In the genomic region with DNA sequence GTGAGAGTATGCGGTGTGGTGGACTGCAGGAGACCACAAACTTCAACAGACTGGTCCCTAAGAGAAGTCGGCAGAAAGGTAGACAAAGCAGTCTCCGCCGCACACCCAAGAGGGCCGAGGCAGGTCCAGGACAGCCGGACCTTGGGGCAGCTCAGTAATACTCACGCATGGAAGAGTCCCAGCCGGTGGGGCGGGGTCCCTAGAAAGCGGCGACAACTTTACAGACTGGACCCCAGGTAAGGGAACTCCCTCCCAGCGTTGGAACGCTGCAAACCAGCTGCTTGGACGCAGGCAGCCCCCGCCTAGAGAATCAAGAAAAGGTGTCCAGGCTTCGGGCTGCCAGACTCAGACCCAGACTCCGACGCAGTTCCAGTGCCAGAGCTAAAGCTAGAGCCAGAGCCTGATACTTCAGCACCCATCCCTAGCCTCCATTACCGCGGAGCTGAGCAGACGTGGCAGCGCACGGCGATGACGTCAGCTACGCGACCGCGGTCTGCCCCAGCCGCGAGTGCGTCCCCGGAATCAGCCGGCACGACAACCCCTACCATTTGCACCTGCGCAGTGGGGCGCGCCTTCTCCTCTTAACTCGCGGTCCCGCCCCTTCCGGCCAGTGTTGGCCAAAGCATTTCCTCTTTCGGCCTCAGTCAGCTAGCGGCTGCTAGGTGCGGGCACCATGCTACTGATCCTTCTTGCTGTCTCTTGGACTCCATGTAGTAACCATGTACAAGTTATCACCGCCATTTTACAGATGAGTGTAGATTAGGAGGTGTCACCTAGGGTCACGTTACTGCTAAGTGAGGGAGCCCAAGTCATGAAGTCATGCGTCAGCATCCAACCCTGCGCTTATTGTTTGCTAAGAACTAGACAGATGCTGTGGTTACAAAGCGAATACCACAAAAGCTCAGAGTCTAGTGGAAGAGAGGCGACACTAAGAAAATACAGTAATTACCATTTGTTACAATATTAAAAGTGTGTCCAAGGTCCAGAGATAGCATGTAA, we compare ENCODE assay signal across 1 cellular context.
TF ChIP-seq lines count a peak whose summit lies in the region.

A gene with protein sequence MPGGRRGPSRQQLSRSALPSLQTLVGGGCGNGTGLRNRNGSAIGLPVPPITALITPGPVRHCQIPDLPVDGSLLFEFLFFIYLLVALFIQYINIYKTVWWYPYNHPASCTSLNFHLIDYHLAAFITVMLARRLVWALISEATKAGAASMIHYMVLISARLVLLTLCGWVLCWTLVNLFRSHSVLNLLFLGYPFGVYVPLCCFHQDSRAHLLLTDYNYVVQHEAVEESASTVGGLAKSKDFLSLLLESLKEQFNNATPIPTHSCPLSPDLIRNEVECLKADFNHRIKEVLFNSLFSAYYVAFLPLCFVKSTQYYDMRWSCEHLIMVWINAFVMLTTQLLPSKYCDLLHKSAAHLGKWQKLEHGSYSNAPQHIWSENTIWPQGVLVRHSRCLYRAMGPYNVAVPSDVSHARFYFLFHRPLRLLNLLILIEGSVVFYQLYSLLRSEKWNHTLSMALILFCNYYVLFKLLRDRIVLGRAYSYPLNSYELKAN (minus strand): TSS at position 445 of the 999 bp plus-strand sequence. CDS start 1,541 bp downstream, outside the sequence.

TF ChIP-seq in GM12878, 131 proteins besides CTCF, POLR2A, EP300 and RAD21 (continued from another document and continues in another):
- TF ChIP-seq SMAD1 (IDR thresholded peaks at IDR 0.05; ENCODE audit: low read depth, partially characterized antibody) (peak; percentile 87), PAX8 (IDR thresholded peaks at IDR 0.05) (0 out of 2 replicates have a peak, but pooled peaks have one; percentile 40), NRF1 (conservative IDR thresholded peaks at IDR 0.05; ENCODE audit: low read depth, low read length) (peak; percentile 82), GABPA (IDR thresholded peaks at IDR 0.05; ENCODE audit: low read depth) (peak; percentile 85), HDAC2 (IDR thresholded peaks at IDR 0.05) (no peak), NBN (IDR thresholded peaks at IDR 0.05) (peak; percentile 99), SP1 (IDR thresholded peaks at IDR 0.05; ENCODE audit: low read depth, low read length) (peak; percentile 60), MEF2B (IDR thresholded peaks at IDR 0.05; ENCODE audit: partially characterized antibody, poor library complexity, severe bottlenecking) (peak; percentile 52), MXI1 (IDR thresholded peaks at IDR 0.05; ENCODE audit: low read depth, low read length) (peak; percentile 96), MYB (IDR thresholded peaks at IDR 0.05; ENCODE audit: borderline replicate concordance, low read depth, low read length) (no peak), NFIC (IDR thresholded peaks at IDR 0.05; ENCODE audit: low read depth, low read length) (0 out of 2 replicates have a peak, but pooled peaks have one; percentile 56), BMI1 (IDR thresholded peaks at IDR 0.05; ENCODE audit: borderline replicate concordance) (no peak), CHD2 (IDR thresholded peaks at IDR 0.05; ENCODE audit: borderline replicate concordance, low read depth, low read length) (no peak), HCFC1 (IDR thresholded peaks at IDR 0.05; ENCODE audit: low read length) (peak; percentile 84), CBX3 (IDR thresholded peaks at IDR 0.05; ENCODE audit: borderline replicate concordance, low read depth) (no peak), ZSCAN29 (IDR thresholded peaks at IDR 0.05) (no peak), TCF3 (IDR thresholded peaks at IDR 0.05; ENCODE audit: borderline replicate concordance, insufficient read depth, low read depth, low read length) (0 out of 2 replicates have a peak, but pooled peaks have one; percentile 67), RB1 (IDR thresholded peaks at IDR 0.05; ENCODE audit: borderline replicate concordance) (no peak), ZNF274 (IDR thresholded peaks at IDR 0.05; ENCODE audit: insufficient read depth, insufficient read length) (no peak), ZNF24 (IDR thresholded peaks at IDR 0.05) (no peak), CREB1 (IDR thresholded peaks at IDR 0.05; ENCODE audit: low read depth) (peak; percentile 99), LARP7 (IDR thresholded peaks at IDR 0.05) (peak; percentile 90; the same call in 1 of the 2 replicates), ATF7 (IDR thresholded peaks at IDR 0.05; ENCODE audit: low read depth) (peak; percentile 99), DPF2 (IDR thresholded peaks at IDR 0.05) (0 out of 2 replicates have a peak, but pooled peaks have one; percentile 66), FOS (IDR thresholded peaks at IDR 0.05; ENCODE audit: borderline replicate concordance, extremely low read depth, insufficient read length) (no peak), KDM1A (IDR thresholded peaks at IDR 0.05; ENCODE audit: borderline replicate concordance) (no peak)
- TF ChIP-seq, protein P1, sequence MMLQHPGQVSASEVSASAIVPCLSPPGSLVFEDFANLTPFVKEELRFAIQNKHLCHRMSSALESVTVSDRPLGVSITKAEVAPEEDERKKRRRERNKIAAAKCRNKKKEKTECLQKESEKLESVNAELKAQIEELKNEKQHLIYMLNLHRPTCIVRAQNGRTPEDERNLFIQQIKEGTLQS (IDR thresholded peaks at IDR 0.05; ENCODE audit: borderline replicate concordance, extremely low read depth, low read depth, low read length): peak; percentile 92
- TF ChIP-seq, protein P2, sequence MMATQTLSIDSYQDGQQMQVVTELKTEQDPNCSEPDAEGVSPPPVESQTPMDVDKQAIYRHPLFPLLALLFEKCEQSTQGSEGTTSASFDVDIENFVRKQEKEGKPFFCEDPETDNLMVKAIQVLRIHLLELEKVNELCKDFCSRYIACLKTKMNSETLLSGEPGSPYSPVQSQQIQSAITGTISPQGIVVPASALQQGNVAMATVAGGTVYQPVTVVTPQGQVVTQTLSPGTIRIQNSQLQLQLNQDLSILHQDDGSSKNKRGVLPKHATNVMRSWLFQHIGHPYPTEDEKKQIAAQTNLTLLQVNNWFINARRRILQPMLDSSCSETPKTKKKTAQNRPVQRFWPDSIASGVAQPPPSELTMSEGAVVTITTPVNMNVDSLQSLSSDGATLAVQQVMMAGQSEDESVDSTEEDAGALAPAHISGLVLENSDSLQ (IDR thresholded peaks at IDR 0.05): peak; percentile 65; the same call in 1 of the 2 replicates
- TF ChIP-seq, protein P3, sequence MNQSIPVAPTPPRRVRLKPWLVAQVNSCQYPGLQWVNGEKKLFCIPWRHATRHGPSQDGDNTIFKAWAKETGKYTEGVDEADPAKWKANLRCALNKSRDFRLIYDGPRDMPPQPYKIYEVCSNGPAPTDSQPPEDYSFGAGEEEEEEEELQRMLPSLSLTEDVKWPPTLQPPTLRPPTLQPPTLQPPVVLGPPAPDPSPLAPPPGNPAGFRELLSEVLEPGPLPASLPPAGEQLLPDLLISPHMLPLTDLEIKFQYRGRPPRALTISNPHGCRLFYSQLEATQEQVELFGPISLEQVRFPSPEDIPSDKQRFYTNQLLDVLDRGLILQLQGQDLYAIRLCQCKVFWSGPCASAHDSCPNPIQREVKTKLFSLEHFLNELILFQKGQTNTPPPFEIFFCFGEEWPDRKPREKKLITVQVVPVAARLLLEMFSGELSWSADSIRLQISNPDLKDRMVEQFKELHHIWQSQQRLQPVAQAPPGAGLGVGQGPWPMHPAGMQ (IDR thresholded peaks at IDR 0.05; ENCODE audit: borderline replicate concordance): no peak
- TF ChIP-seq, protein P4, sequence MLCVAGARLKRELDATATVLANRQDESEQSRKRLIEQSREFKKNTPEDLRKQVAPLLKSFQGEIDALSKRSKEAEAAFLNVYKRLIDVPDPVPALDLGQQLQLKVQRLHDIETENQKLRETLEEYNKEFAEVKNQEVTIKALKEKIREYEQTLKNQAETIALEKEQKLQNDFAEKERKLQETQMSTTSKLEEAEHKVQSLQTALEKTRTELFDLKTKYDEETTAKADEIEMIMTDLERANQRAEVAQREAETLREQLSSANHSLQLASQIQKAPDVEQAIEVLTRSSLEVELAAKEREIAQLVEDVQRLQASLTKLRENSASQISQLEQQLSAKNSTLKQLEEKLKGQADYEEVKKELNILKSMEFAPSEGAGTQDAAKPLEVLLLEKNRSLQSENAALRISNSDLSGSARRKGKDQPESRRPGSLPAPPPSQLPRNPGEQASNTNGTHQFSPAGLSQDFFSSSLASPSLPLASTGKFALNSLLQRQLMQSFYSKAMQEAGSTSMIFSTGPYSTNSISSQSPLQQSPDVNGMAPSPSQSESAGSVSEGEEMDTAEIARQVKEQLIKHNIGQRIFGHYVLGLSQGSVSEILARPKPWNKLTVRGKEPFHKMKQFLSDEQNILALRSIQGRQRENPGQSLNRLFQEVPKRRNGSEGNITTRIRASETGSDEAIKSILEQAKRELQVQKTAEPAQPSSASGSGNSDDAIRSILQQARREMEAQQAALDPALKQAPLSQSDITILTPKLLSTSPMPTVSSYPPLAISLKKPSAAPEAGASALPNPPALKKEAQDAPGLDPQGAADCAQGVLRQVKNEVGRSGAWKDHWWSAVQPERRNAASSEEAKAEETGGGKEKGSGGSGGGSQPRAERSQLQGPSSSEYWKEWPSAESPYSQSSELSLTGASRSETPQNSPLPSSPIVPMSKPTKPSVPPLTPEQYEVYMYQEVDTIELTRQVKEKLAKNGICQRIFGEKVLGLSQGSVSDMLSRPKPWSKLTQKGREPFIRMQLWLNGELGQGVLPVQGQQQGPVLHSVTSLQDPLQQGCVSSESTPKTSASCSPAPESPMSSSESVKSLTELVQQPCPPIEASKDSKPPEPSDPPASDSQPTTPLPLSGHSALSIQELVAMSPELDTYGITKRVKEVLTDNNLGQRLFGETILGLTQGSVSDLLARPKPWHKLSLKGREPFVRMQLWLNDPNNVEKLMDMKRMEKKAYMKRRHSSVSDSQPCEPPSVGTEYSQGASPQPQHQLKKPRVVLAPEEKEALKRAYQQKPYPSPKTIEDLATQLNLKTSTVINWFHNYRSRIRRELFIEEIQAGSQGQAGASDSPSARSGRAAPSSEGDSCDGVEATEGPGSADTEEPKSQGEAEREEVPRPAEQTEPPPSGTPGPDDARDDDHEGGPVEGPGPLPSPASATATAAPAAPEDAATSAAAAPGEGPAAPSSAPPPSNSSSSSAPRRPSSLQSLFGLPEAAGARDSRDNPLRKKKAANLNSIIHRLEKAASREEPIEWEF (IDR thresholded peaks at IDR 0.05; ENCODE audit: insufficient replicate concordance, low read depth, low read length): peak; percentile 49
- TF ChIP-seq, protein P5, sequence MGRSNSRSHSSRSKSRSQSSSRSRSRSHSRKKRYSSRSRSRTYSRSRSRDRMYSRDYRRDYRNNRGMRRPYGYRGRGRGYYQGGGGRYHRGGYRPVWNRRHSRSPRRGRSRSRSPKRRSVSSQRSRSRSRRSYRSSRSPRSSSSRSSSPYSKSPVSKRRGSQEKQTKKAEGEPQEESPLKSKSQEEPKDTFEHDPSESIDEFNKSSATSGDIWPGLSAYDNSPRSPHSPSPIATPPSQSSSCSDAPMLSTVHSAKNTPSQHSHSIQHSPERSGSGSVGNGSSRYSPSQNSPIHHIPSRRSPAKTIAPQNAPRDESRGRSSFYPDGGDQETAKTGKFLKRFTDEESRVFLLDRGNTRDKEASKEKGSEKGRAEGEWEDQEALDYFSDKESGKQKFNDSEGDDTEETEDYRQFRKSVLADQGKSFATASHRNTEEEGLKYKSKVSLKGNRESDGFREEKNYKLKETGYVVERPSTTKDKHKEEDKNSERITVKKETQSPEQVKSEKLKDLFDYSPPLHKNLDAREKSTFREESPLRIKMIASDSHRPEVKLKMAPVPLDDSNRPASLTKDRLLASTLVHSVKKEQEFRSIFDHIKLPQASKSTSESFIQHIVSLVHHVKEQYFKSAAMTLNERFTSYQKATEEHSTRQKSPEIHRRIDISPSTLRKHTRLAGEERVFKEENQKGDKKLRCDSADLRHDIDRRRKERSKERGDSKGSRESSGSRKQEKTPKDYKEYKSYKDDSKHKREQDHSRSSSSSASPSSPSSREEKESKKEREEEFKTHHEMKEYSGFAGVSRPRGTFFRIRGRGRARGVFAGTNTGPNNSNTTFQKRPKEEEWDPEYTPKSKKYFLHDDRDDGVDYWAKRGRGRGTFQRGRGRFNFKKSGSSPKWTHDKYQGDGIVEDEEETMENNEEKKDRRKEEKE (IDR thresholded peaks at IDR 0.05): no peak
- TF ChIP-seq, protein P6, sequence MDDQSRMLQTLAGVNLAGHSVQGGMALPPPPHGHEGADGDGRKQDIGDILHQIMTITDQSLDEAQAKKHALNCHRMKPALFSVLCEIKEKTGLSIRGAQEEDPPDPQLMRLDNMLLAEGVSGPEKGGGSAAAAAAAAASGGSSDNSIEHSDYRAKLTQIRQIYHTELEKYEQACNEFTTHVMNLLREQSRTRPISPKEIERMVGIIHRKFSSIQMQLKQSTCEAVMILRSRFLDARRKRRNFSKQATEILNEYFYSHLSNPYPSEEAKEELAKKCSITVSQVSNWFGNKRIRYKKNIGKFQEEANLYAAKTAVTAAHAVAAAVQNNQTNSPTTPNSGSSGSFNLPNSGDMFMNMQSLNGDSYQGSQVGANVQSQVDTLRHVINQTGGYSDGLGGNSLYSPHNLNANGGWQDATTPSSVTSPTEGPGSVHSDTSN (IDR thresholded peaks at IDR 0.05; ENCODE audit: insufficient replicate concordance, low read depth, low read length): no peak
- TF ChIP-seq, protein P7, sequence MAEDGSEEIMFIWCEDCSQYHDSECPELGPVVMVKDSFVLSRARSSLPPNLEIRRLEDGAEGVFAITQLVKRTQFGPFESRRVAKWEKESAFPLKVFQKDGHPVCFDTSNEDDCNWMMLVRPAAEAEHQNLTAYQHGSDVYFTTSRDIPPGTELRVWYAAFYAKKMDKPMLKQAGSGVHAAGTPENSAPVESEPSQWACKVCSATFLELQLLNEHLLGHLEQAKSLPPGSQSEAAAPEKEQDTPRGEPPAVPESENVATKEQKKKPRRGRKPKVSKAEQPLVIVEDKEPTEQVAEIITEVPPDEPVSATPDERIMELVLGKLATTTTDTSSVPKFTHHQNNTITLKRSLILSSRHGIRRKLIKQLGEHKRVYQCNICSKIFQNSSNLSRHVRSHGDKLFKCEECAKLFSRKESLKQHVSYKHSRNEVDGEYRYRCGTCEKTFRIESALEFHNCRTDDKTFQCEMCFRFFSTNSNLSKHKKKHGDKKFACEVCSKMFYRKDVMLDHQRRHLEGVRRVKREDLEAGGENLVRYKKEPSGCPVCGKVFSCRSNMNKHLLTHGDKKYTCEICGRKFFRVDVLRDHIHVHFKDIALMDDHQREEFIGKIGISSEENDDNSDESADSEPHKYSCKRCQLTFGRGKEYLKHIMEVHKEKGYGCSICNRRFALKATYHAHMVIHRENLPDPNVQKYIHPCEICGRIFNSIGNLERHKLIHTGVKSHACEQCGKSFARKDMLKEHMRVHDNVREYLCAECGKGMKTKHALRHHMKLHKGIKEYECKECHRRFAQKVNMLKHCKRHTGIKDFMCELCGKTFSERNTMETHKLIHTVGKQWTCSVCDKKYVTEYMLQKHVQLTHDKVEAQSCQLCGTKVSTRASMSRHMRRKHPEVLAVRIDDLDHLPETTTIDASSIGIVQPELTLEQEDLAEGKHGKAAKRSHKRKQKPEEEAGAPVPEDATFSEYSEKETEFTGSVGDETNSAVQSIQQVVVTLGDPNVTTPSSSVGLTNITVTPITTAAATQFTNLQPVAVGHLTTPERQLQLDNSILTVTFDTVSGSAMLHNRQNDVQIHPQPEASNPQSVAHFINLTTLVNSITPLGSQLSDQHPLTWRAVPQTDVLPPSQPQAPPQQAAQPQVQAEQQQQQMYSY (CRISPR knock-in tag; IDR thresholded peaks at IDR 0.05): no peak
- TF ChIP-seq, protein P8, sequence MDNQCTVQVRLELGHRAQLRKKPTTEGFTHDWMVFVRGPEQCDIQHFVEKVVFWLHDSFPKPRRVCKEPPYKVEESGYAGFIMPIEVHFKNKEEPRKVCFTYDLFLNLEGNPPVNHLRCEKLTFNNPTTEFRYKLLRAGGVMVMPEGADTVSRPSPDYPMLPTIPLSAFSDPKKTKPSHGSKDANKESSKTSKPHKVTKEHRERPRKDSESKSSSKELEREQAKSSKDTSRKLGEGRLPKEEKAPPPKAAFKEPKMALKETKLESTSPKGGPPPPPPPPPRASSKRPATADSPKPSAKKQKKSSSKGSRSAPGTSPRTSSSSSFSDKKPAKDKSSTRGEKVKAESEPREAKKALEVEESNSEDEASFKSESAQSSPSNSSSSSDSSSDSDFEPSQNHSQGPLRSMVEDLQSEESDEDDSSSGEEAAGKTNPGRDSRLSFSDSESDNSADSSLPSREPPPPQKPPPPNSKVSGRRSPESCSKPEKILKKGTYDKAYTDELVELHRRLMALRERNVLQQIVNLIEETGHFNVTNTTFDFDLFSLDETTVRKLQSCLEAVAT (IDR thresholded peaks at IDR 0.05): peak; percentile 81
